ENCODE assay signal across 10 cellular contexts in the genomic region with DNA sequence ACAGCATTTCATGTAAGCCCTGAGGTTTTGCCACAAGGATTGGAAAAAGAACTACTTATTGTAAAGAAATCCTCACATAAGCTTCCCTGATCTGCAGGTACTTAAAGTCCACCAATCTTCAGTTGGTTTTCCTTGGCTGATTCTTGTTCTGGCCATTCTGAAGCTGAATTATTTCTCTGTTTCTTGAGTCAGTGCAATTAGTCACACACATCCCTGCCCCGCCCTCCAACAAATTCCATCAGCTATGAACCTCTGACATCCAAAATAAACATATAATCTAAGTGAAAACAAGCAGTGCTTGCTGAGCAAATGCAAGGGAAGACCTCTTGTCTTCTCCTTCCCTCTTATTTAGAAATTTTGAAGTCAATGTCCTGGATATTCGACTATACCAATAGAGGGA. TPM values are rescaled to one million over a fixed set of nuclear protein-coding genes. Genes with fewer than 3 reads are reported as not detected.
DNase-seq lines count a peak whose midpoint lies in the region; ATAC-seq, FAIRE-seq and TF ChIP-seq lines count a peak whose summit lies in the region.
"Had no signal": no experiment of that assay in that cellular context is flagged by ENCODE, and none has a peak within 500 bp of the region (broad histone marks: within the 10 kb centered on the region; RNA-seq: fewer than 3 reads in every experiment).

No MANE protein-coding gene starts in this region.

- BruUV-seq in GM12878 (replicated peaks; lab: Mats Ljungman, UMichigan) = no TSS peak
- no TSS peak for BruUV-seq in HepG2 (replicated peaks; lab: Mats Ljungman, UMichigan)

- TF ChIP-seq EP300 in GM12878 (IDR thresholded peaks at IDR 0.05; ENCODE audit: borderline replicate concordance in 1 of 2, control insufficient read depth in 1 of 2, low read depth in 2 of 2, low read length in 2 of 2) = no peak
- TF ChIP-seq EP300 in HepG2 (IDR thresholded peaks at IDR 0.05; ENCODE audit: low read depth in 2 of 2, low read length in 2 of 2) = no peak
- TF ChIP-seq EP300 in HepG2 (CRISPR knock-in tag; IDR thresholded peaks at IDR 0.05; ENCODE audit: borderline replicate concordance) = no peak

- no peak for TF ChIP-seq POLR2A in GM12878 (IDR thresholded peaks at IDR 0.05; ENCODE audit: low read depth, low read length)
- TF ChIP-seq POLR2A in HepG2 (IDR thresholded peaks at IDR 0.05; ENCODE audit: insufficient read depth in 1 of 2, low read depth in 2 of 2, low read length in 2 of 2) = no peak; a peak in 1 of 4 replicates
- no peak for TF ChIP-seq POLR2A in GM12892 (IDR thresholded peaks at IDR 0.05; ENCODE audit: low read depth, low read length)

- H3K27ac ChIP-seq in GM12878 (ENCODE audit: control insufficient read depth, insufficient read depth) (no peak overlapping the region), HepG2 (ENCODE audit: extremely low read length, insufficient read depth, low read length) (no peak overlapping the region)
- H3K27ac ChIP-seq: ovary had no signal

- H4K20me1 ChIP-seq in GM12878 (ENCODE audit: control insufficient read depth, insufficient read depth) (no peaks in the 10 kb centered on the region), HepG2 (ENCODE audit: insufficient read depth, low read length) (no peaks in the 10 kb centered on the region)

- H3K4me2 ChIP-seq in GM12878 (ENCODE audit: control insufficient read depth, insufficient read depth) (no peak overlapping the region), HepG2 (ENCODE audit: low read depth, low read length) (no peak overlapping the region)

- H3K79me2 ChIP-seq in GM12878 (ENCODE audit: control insufficient read depth, insufficient read depth, low read length) (no peaks in the 10 kb centered on the region), HepG2 (ENCODE audit: insufficient read depth, low read length) (no peaks in the 10 kb centered on the region)

- TF ChIP-seq CTCF in GM12878 (IDR thresholded peaks at IDR 0.05 in 2 of 3, conservative IDR thresholded peaks at IDR 0.05 in 1 of 3; ENCODE audit: control insufficient read depth in 2 of 3, extremely low read depth in 1 of 3, insufficient read depth in 1 of 3, low read depth in 3 of 3, low read length in 3 of 3) (no peak), HepG2 (CRISPR knock-in tag; IDR thresholded peaks at IDR 0.05) (no peak)

- peaks cover 2 to 15% of the 10 kb centered on the region in 2 experiments; a peak in 3 of 4 replicates for H3K36me3 ChIP-seq in GM12878 (ENCODE audit: control insufficient read depth in 2 of 2, insufficient read depth in 2 of 2, low read length in 1 of 2)
- peaks cover 3 to 10% of the 10 kb centered on the region in 2 experiments; a peak in 4 of 5 replicates for H3K36me3 ChIP-seq in HepG2 (replicated peaks in 1 of 2; ENCODE audit: control insufficient read depth in 1 of 2, insufficient read depth in 2 of 2, low read length in 2 of 2)
- H3K36me3 ChIP-seq: ovary had no signal

- no peaks in the 10 kb centered on the region for H3K9me3 ChIP-seq in GM12878 (replicated peaks; ENCODE audit: control insufficient read depth, insufficient read depth, low read length)
- H3K9me3 ChIP-seq in HepG2 (ENCODE audit: low read length) = no peaks in the 10 kb centered on the region
- H3K9me3 ChIP-seq: ovary had no signal

- no peak overlapping the region for H2AFZ ChIP-seq in GM12878 (ENCODE audit: control insufficient read depth, low read depth, low read length)
- H2AFZ ChIP-seq in HepG2 (ENCODE audit: low read length) = no peak overlapping the region

- in situ Hi-C loops in Caki2 (cut with HindIII; ENCODE audit: low pct_unique_long_range_greater_than_20kb, low sequenced_read_pairs) = no loop called here
- in situ Hi-C loops in GM12878 (cut with MboI) = no loop called here
- in situ Hi-C loops in HepG2 (cut with HindIII; ENCODE audit: extremely low pct_ligation_motif_present, low pct_unique_long_range_greater_than_20kb) = no loop called here

- FAIRE-seq in GM12878 (lab: Jason Lieb, UNC) (no peak), HepG2 (lab: Jason Lieb, UNC) (no peak), GM12892 (lab: Jason Lieb, UNC) (no peak)

- RAD21 ChIA-PET in GM12878 (lab: Charles Lee; ENCODE audit: unreplicated experiment) = no interaction called here

- TF ChIP-seq RAD21 in GM12878 (IDR thresholded peaks at IDR 0.05; ENCODE audit: insufficient read depth, low read depth, low read length) (no peak), HepG2 (CRISPR knock-in tag; IDR thresholded peaks at IDR 0.05) (no peak)

- no peak overlapping the region for H3K4me3 ChIP-seq in GM12878
- H3K4me3 ChIP-seq in HepG2 (replicated peaks in 1 of 3; ENCODE audit: insufficient read depth in 1 of 3, low read depth in 2 of 3, low read length in 3 of 3) = no peak overlapping the region
- H3K4me3 ChIP-seq: ovary had no signal

- H3K4me1 ChIP-seq in GM12878 (ENCODE audit: control insufficient read depth, insufficient read depth, low read length) = peaks cover 8% of the 10 kb centered on the region; the same call in 1 of the 2 replicates
- H3K4me1 ChIP-seq in HepG2 (ENCODE audit: insufficient read depth, low read length) = no peaks in the 10 kb centered on the region

- H3K27me3 ChIP-seq in GM12878 (replicated peaks in 1 of 2; ENCODE audit: control insufficient read depth in 2 of 2, insufficient read depth in 2 of 2, low read length in 1 of 2) = no peaks in the 10 kb centered on the region
- H3K27me3 ChIP-seq in HepG2 (ENCODE audit: control insufficient read depth in 1 of 2, insufficient read depth in 2 of 2, low read length in 2 of 2) = no peaks in the 10 kb centered on the region; a peak in 2 of 5 replicates
- H3K27me3 ChIP-seq: ovary had no signal

- DNase-seq in Caki2 (ENCODE audit: low read depth) (peak; percentile 60), M059J (ENCODE audit: low read depth) (peak; percentile 75), GM12878 (ENCODE audit: low read depth, low spot score) (no peak), HepG2 (ENCODE audit: low spot score) (no peak), GM19238 (ENCODE audit: insufficient read length, low spot score) (no peak), GM12892 (ENCODE audit: insufficient read length) (no peak)
- DNase-seq in effector CD8-positive, alpha-beta T cell (lab: John Stamatoyannopoulos, UW) = no peak
- DNase-seq: NCI-H2029 treated with DMSO at 0.1 percent for 48 hours, ovary had no signal

- POLR2A ChIA-PET in GM12878 (lab: Charles Lee) = interaction anchor here (1.8 kb wide), 1 partner anchor 12 kb away, joined by 7 read pairs; the partner anchor contains the start of gene PRPF38B
- POLR2A ChIA-PET in HepG2 (lab: Yijun Ruan, JAX) = interaction anchor here (2.3 kb wide), 1 partner anchor 12 kb away, joined by 11 read pairs; the partner anchor contains the start of gene PRPF38B

- CTCF ChIA-PET in GM12878 (lab: Yijun Ruan, JAX) (interaction anchor here (1.1 to 3.5 kb wide), 2 partner anchors 9 to 12 kb away, joined by 3 to 11 read pairs; partner anchors contain the start of gene PRPF38B), HepG2 (lab: Yijun Ruan, JAX; ENCODE audit: low intra/inter-chr PET ratio, low total read pairs) (no interaction called here)

- H3K9ac ChIP-seq in GM12878 (ENCODE audit: control insufficient read depth, insufficient read depth, low read length) = no peak overlapping the region
- H3K9ac ChIP-seq in HepG2 (ENCODE audit: insufficient read depth, low read depth, low read length) = no peak overlapping the region

- SMC1A ChIA-PET in GM12878 (lab: Charles Lee; ENCODE audit: uncharacterized antibody, unreplicated experiment) = no interaction called here

- WGBS in GM12878 (ENCODE audit: insufficient coverage, insufficient replicate concordance, low lambda C conversion rate, missing lambda C conversion rate) = 72% methylated on average over 2 of the region's 2 CpGs
- WGBS in HepG2 (ENCODE audit: low lambda C conversion rate) = 62% methylated on average over 2 of the region's 2 CpGs

- ATAC-seq in GM12878 = no peak
- ATAC-seq in HepG2 = peak; percentile 8
- ATAC-seq in GM21619 (IDR thresholded peaks at IDR 0.05; ENCODE audit: unreplicated experiment) = no peak

- intact Hi-C loops in GM12878 (cut with micrococcal nuclease; ENCODE audit: unreplicated experiment) = no loop called here
- intact Hi-C loops in HepG2 (cut with micrococcal nuclease; ENCODE audit: unreplicated experiment) = no loop called here

RNA-seq across cellular contexts. Expression of gene FNDC7, which starts 8.2 kb away (rescaled TPM):
- total RNA-seq in Caki2 (2014; rRNA removed; shearing (Covaris generic); ENCODE audit: low replicate concordance) = not detected in 2 replicates
- not detected in 2 replicates for total RNA-seq in M059J (2014; rRNA removed; shearing (Covaris generic))
- total RNA-seq in GM12878 (2013; cell fraction: nucleolus; rRNA removed) = not detected in 2 replicates
- total RNA-seq in GM12878 (2014; rRNA removed) (not detected in 2 replicates), GM12878 (2014; rRNA removed; fragmentation: Illumina TruSeq; extraction: Trizol) (not detected in 2 replicates), GM12878 (2021) (not detected in 2 replicates), HepG2 (2016; rRNA removed; fragmentation: Illumina TruSeq; extraction: Trizol) (not detected in 2 replicates)
- polyA plus RNA-seq in GM12878 (2011; ENCODE audit: low read depth) = not detected
- polyA plus RNA-seq in GM12878 (2011; rRNA removed) (not detected in 2 replicates), GM12878 (2014; fragmentation: Illumina TruSeq; extraction: Trizol) (0.08 TPM in 1 of 2 replicates, not detected in the other), GM12878 (2014; fragmentation: Nextera tagmentation; extraction: Ambion mirVana) (not detected), GM12878 (2014; rRNA removed) (not detected in 2 replicates), GM12878 (2016; fragmentation: Nextera tagmentation; extraction: Ambion mirVana) (not detected), HepG2 (2011; rRNA removed) (0.03 TPM in 2 replicates)
- polyA plus RNA-seq in GM12878 (2011; cell fraction: cytosol; rRNA removed) = not detected in 2 replicates
- polyA plus RNA-seq in GM12878 (2011; cell fraction: nucleus; rRNA removed) = 0.07 and 0.16 TPM in 2 replicates
- polyA plus RNA-seq in GM12878 (2012) = not detected in 2 replicates
- polyA minus RNA-seq in GM12878 (2011; rRNA and poly(A)+ RNA removed) = not detected in 2 replicates
- polyA minus RNA-seq in GM12878 (2011; cell fraction: cytosol; rRNA and poly(A)+ RNA removed) = not detected in 2 replicates
- not detected in 2 replicates for polyA minus RNA-seq in GM12878 (2011; cell fraction: nucleus; rRNA and poly(A)+ RNA removed)
- 0.18 TPM in 1 of 2 replicates, not detected in the other for total RNA-seq in HepG2 (2016; cell fraction: cytosol; rRNA removed; fragmentation: Illumina TruSeq; extraction: Trizol; ENCODE audit: low read depth)
- not detected in 2 replicates for total RNA-seq in HepG2 (2016; cell fraction: insoluble cytoplasmic fraction; rRNA removed; fragmentation: Illumina TruSeq; extraction: Trizol)
- not detected in 2 replicates for total RNA-seq in HepG2 (2016; cell fraction: membrane; rRNA removed; fragmentation: Illumina TruSeq; extraction: Trizol)
- total RNA-seq in HepG2 (2016; cell fraction: nucleus; rRNA removed; fragmentation: Illumina TruSeq; extraction: Trizol) = not detected in 2 replicates
- polyA plus RNA-seq in HepG2 (2011; cell fraction: cytosol; rRNA removed) = not detected in 2 replicates
- polyA plus RNA-seq in HepG2 (2011; cell fraction: nucleus; rRNA removed) = 0.09 TPM in 1 of 2 replicates, not detected in the other
- not detected in 2 replicates for polyA plus RNA-seq in HepG2 (2012)
- polyA plus RNA-seq in HepG2 (2016; cell fraction: cytosol; fragmentation: Illumina TruSeq; extraction: Trizol; ENCODE audit: low read depth) = not detected in 2 replicates
- not detected in 2 replicates for polyA plus RNA-seq in HepG2 (2016; cell fraction: insoluble cytoplasmic fraction; fragmentation: Illumina TruSeq; extraction: Trizol; ENCODE audit: low read depth)
- polyA plus RNA-seq in HepG2 (2016; cell fraction: membrane; fragmentation: Illumina TruSeq; extraction: Trizol; ENCODE audit: low read depth) = not detected in 2 replicates
- polyA plus RNA-seq in HepG2 (2016; cell fraction: nucleus; fragmentation: Illumina TruSeq; extraction: Trizol; ENCODE audit: insufficient read depth, low read depth) = not detected in 2 replicates
- 2.9 TPM in 1 of 2 replicates, not detected in the other for polyA minus RNA-seq in HepG2 (2011; rRNA and poly(A)+ RNA removed; ENCODE audit: low replicate concordance)
- not detected in 2 replicates for polyA minus RNA-seq in HepG2 (2011; cell fraction: cytosol; rRNA and poly(A)+ RNA removed)
- polyA minus RNA-seq in HepG2 (2011; cell fraction: nucleus; rRNA and poly(A)+ RNA removed) = 0.12 TPM in 1 of 2 replicates, not detected in the other
- not detected for polyA plus RNA-seq in GM12892 (2012; ENCODE audit: missing spikeins)
- polyA plus RNA-seq: ovary had no signal

RNA-seq across cellular contexts. Expression of gene PRPF38B, which starts 12.4 kb away (rescaled TPM):
- 4.7 and 7.8 TPM in 2 replicates for total RNA-seq in Caki2 (2014; rRNA removed; shearing (Covaris generic); ENCODE audit: low replicate concordance)
- total RNA-seq in M059J (2014; rRNA removed; shearing (Covaris generic)) = 8.5 and 10.8 TPM in 2 replicates
- 114 and 117 TPM in 2 replicates for total RNA-seq in GM12878 (2013; cell fraction: nucleolus; rRNA removed)
- total RNA-seq in GM12878 (2014; rRNA removed) = 35.6 and 37.8 TPM in 2 replicates
- total RNA-seq in GM12878 (2014; rRNA removed; fragmentation: Illumina TruSeq; extraction: Trizol) = 47.5 and 49.2 TPM in 2 replicates
- total RNA-seq in GM12878 (2021) = 37.2 and 40.7 TPM in 2 replicates
- 19.0 TPM for polyA plus RNA-seq in GM12878 (2011; ENCODE audit: low read depth)
- polyA plus RNA-seq in GM12878 (2011; rRNA removed) = 72.1 and 107 TPM in 2 replicates
- 19.6 and 30.4 TPM in 2 replicates for polyA plus RNA-seq in GM12878 (2011; cell fraction: cytosol; rRNA removed)
- polyA plus RNA-seq in GM12878 (2011; cell fraction: nucleus; rRNA removed) = 77.6 and 96.4 TPM in 2 replicates
- 39.1 and 43.1 TPM in 2 replicates for polyA plus RNA-seq in GM12878 (2012)
- 79.2 and 107 TPM in 2 replicates for polyA plus RNA-seq in GM12878 (2014; fragmentation: Illumina TruSeq; extraction: Trizol)
- 10 to 100 TPM; 32.9 to 37.9 TPM for polyA plus RNA-seq in GM12878 (2014; fragmentation: Nextera tagmentation; extraction: Ambion mirVana)
- polyA plus RNA-seq in GM12878 (2014; rRNA removed) = 65.8 and 69.0 TPM in 2 replicates
- polyA plus RNA-seq in GM12878 (2016; fragmentation: Nextera tagmentation; extraction: Ambion mirVana) = 10 to 100 TPM; 48.1 to 53.8 TPM
- polyA minus RNA-seq in GM12878 (2011; rRNA and poly(A)+ RNA removed) = 33.1 and 36.8 TPM in 2 replicates
- 13.5 and 14.0 TPM in 2 replicates for polyA minus RNA-seq in GM12878 (2011; cell fraction: cytosol; rRNA and poly(A)+ RNA removed)
- 73.0 and 120 TPM in 2 replicates for polyA minus RNA-seq in GM12878 (2011; cell fraction: nucleus; rRNA and poly(A)+ RNA removed)
- total RNA-seq in HepG2 (2016; rRNA removed; fragmentation: Illumina TruSeq; extraction: Trizol) = 14.3 and 25.7 TPM in 2 replicates
- total RNA-seq in HepG2 (2016; cell fraction: cytosol; rRNA removed; fragmentation: Illumina TruSeq; extraction: Trizol; ENCODE audit: low read depth) = 5.1 and 6.2 TPM in 2 replicates
- 13.6 and 27.9 TPM in 2 replicates for total RNA-seq in HepG2 (2016; cell fraction: insoluble cytoplasmic fraction; rRNA removed; fragmentation: Illumina TruSeq; extraction: Trizol)
- 5.9 and 7.5 TPM in 2 replicates for total RNA-seq in HepG2 (2016; cell fraction: membrane; rRNA removed; fragmentation: Illumina TruSeq; extraction: Trizol)
- 56.6 and 59.5 TPM in 2 replicates for total RNA-seq in HepG2 (2016; cell fraction: nucleus; rRNA removed; fragmentation: Illumina TruSeq; extraction: Trizol)
- polyA plus RNA-seq in HepG2 (2011; rRNA removed) = 25.9 and 29.7 TPM in 2 replicates
- polyA plus RNA-seq in HepG2 (2011; cell fraction: cytosol; rRNA removed) = 7.7 and 8.6 TPM in 2 replicates
- polyA plus RNA-seq in HepG2 (2011; cell fraction: nucleus; rRNA removed) = 47.2 and 58.1 TPM in 2 replicates
- 26.1 and 32.8 TPM in 2 replicates for polyA plus RNA-seq in HepG2 (2012)
- 1.5 and 1.9 TPM in 2 replicates for polyA plus RNA-seq in HepG2 (2016; cell fraction: cytosol; fragmentation: Illumina TruSeq; extraction: Trizol; ENCODE audit: low read depth)
- polyA plus RNA-seq in HepG2 (2016; cell fraction: insoluble cytoplasmic fraction; fragmentation: Illumina TruSeq; extraction: Trizol; ENCODE audit: low read depth) = 25.6 and 25.9 TPM in 2 replicates
- polyA plus RNA-seq in HepG2 (2016; cell fraction: membrane; fragmentation: Illumina TruSeq; extraction: Trizol; ENCODE audit: low read depth) = 4.0 and 4.5 TPM in 2 replicates
- 122 and 128 TPM in 2 replicates for polyA plus RNA-seq in HepG2 (2016; cell fraction: nucleus; fragmentation: Illumina TruSeq; extraction: Trizol; ENCODE audit: insufficient read depth, low read depth)
- polyA minus RNA-seq in HepG2 (2011; rRNA and poly(A)+ RNA removed; ENCODE audit: low replicate concordance) = 24.7 and 36.9 TPM in 2 replicates
- polyA minus RNA-seq in HepG2 (2011; cell fraction: cytosol; rRNA and poly(A)+ RNA removed) = 6.1 and 8.7 TPM in 2 replicates
- 106 and 110 TPM in 2 replicates for polyA minus RNA-seq in HepG2 (2011; cell fraction: nucleus; rRNA and poly(A)+ RNA removed)
- polyA plus RNA-seq in GM12892 (2012; ENCODE audit: missing spikeins) = 35.4 TPM

RNA-seq across cellular contexts. Expression of gene STXBP3, which starts 42.0 kb away (rescaled TPM):
- 6.4 and 7.3 TPM in 2 replicates for total RNA-seq in Caki2 (2014; rRNA removed; shearing (Covaris generic); ENCODE audit: low replicate concordance)
- 55.4 and 57.3 TPM in 2 replicates for total RNA-seq in M059J (2014; rRNA removed; shearing (Covaris generic))
- total RNA-seq in GM12878 (2013; cell fraction: nucleolus; rRNA removed) = 103 and 142 TPM in 2 replicates
- 19.6 and 25.6 TPM in 2 replicates for total RNA-seq in GM12878 (2014; rRNA removed)
- total RNA-seq in GM12878 (2014; rRNA removed; fragmentation: Illumina TruSeq; extraction: Trizol) = 29.3 and 35.1 TPM in 2 replicates
- total RNA-seq in GM12878 (2021) = 20.3 and 26.6 TPM in 2 replicates
- polyA plus RNA-seq in GM12878 (2011; ENCODE audit: low read depth) = 6.8 TPM
- 28.8 and 49.6 TPM in 2 replicates for polyA plus RNA-seq in GM12878 (2011; rRNA removed)
- polyA plus RNA-seq in GM12878 (2011; cell fraction: cytosol; rRNA removed) = 6.2 and 6.7 TPM in 2 replicates
- 15.2 and 18.9 TPM in 2 replicates for polyA plus RNA-seq in GM12878 (2011; cell fraction: nucleus; rRNA removed)
- 14.6 and 16.6 TPM in 2 replicates for polyA plus RNA-seq in GM12878 (2012)
- 26.4 and 31.5 TPM in 2 replicates for polyA plus RNA-seq in GM12878 (2014; fragmentation: Illumina TruSeq; extraction: Trizol)
- polyA plus RNA-seq in GM12878 (2014; fragmentation: Nextera tagmentation; extraction: Ambion mirVana) = 10 to 100 TPM; 21.7 to 23.6 TPM
- 21.1 and 28.2 TPM in 2 replicates for polyA plus RNA-seq in GM12878 (2014; rRNA removed)
- 10 to 100 TPM; 31.7 to 33.2 TPM for polyA plus RNA-seq in GM12878 (2016; fragmentation: Nextera tagmentation; extraction: Ambion mirVana)
- polyA minus RNA-seq in GM12878 (2011; rRNA and poly(A)+ RNA removed) = 12.3 and 12.5 TPM in 2 replicates
- polyA minus RNA-seq in GM12878 (2011; cell fraction: cytosol; rRNA and poly(A)+ RNA removed) = 6.9 and 9.0 TPM in 2 replicates
- 13.3 and 29.6 TPM in 2 replicates for polyA minus RNA-seq in GM12878 (2011; cell fraction: nucleus; rRNA and poly(A)+ RNA removed)
- 20.8 and 31.6 TPM in 2 replicates for total RNA-seq in HepG2 (2016; rRNA removed; fragmentation: Illumina TruSeq; extraction: Trizol)
- total RNA-seq in HepG2 (2016; cell fraction: cytosol; rRNA removed; fragmentation: Illumina TruSeq; extraction: Trizol; ENCODE audit: low read depth) = 2.4 and 2.8 TPM in 2 replicates
- 24.7 and 30.2 TPM in 2 replicates for total RNA-seq in HepG2 (2016; cell fraction: insoluble cytoplasmic fraction; rRNA removed; fragmentation: Illumina TruSeq; extraction: Trizol)
- total RNA-seq in HepG2 (2016; cell fraction: membrane; rRNA removed; fragmentation: Illumina TruSeq; extraction: Trizol) = 4.7 and 7.3 TPM in 2 replicates
- 25.5 and 31.7 TPM in 2 replicates for total RNA-seq in HepG2 (2016; cell fraction: nucleus; rRNA removed; fragmentation: Illumina TruSeq; extraction: Trizol)
- polyA plus RNA-seq in HepG2 (2011; rRNA removed) = 11.2 and 13.0 TPM in 2 replicates
- polyA plus RNA-seq in HepG2 (2011; cell fraction: cytosol; rRNA removed) = 3.6 and 7.5 TPM in 2 replicates
- 5.4 and 9.0 TPM in 2 replicates for polyA plus RNA-seq in HepG2 (2011; cell fraction: nucleus; rRNA removed)
- 18.2 and 24.4 TPM in 2 replicates for polyA plus RNA-seq in HepG2 (2012)
- 0.51 and 0.74 TPM in 2 replicates for polyA plus RNA-seq in HepG2 (2016; cell fraction: cytosol; fragmentation: Illumina TruSeq; extraction: Trizol; ENCODE audit: low read depth)
- 26.4 and 31.6 TPM in 2 replicates for polyA plus RNA-seq in HepG2 (2016; cell fraction: insoluble cytoplasmic fraction; fragmentation: Illumina TruSeq; extraction: Trizol; ENCODE audit: low read depth)
- polyA plus RNA-seq in HepG2 (2016; cell fraction: membrane; fragmentation: Illumina TruSeq; extraction: Trizol; ENCODE audit: low read depth) = 1.9 and 2.1 TPM in 2 replicates
- polyA plus RNA-seq in HepG2 (2016; cell fraction: nucleus; fragmentation: Illumina TruSeq; extraction: Trizol; ENCODE audit: insufficient read depth, low read depth) = 30.6 and 30.8 TPM in 2 replicates
- polyA minus RNA-seq in HepG2 (2011; rRNA and poly(A)+ RNA removed; ENCODE audit: low replicate concordance) = 4.5 and 11.2 TPM in 2 replicates
- 10.1 and 13.0 TPM in 2 replicates for polyA minus RNA-seq in HepG2 (2011; cell fraction: cytosol; rRNA and poly(A)+ RNA removed)
- polyA minus RNA-seq in HepG2 (2011; cell fraction: nucleus; rRNA and poly(A)+ RNA removed) = 53.0 and 78.4 TPM in 2 replicates
- polyA plus RNA-seq in GM12892 (2012; ENCODE audit: missing spikeins) = 30.0 TPM

RNA-seq across cellular contexts. Expression of gene HENMT1, which starts 43.6 kb away (rescaled TPM):
- total RNA-seq in Caki2 (2014; rRNA removed; shearing (Covaris generic); ENCODE audit: low replicate concordance) = 0.17 TPM in 1 of 2 replicates, not detected in the other
- total RNA-seq in M059J (2014; rRNA removed; shearing (Covaris generic)) = not detected in 2 replicates
- total RNA-seq in GM12878 (2013; cell fraction: nucleolus; rRNA removed) = 1.9 and 4.2 TPM in 2 replicates
- total RNA-seq in GM12878 (2014; rRNA removed) = 8.1 and 9.0 TPM in 2 replicates
- total RNA-seq in GM12878 (2014; rRNA removed; fragmentation: Illumina TruSeq; extraction: Trizol) = 10.1 and 10.5 TPM in 2 replicates
- total RNA-seq in GM12878 (2021) = 6.0 and 8.3 TPM in 2 replicates
- polyA plus RNA-seq in GM12878 (2011; ENCODE audit: low read depth) = 2.5 TPM
- polyA plus RNA-seq in GM12878 (2011; rRNA removed) = 4.4 and 7.3 TPM in 2 replicates
- polyA plus RNA-seq in GM12878 (2011; cell fraction: cytosol; rRNA removed) = 2.0 and 2.5 TPM in 2 replicates
- 1.4 and 1.9 TPM in 2 replicates for polyA plus RNA-seq in GM12878 (2011; cell fraction: nucleus; rRNA removed)
- polyA plus RNA-seq in GM12878 (2012) = 2.8 and 3.4 TPM in 2 replicates
- 10.7 and 13.6 TPM in 2 replicates for polyA plus RNA-seq in GM12878 (2014; fragmentation: Illumina TruSeq; extraction: Trizol)
- 10 to 100 TPM; 13.6 to 15.2 TPM for polyA plus RNA-seq in GM12878 (2014; fragmentation: Nextera tagmentation; extraction: Ambion mirVana)
- polyA plus RNA-seq in GM12878 (2014; rRNA removed) = 7.1 and 8.7 TPM in 2 replicates
- 10 to 100 TPM; 13.0 to 15.6 TPM for polyA plus RNA-seq in GM12878 (2016; fragmentation: Nextera tagmentation; extraction: Ambion mirVana)
- polyA minus RNA-seq in GM12878 (2011; rRNA and poly(A)+ RNA removed) = 0.98 and 1.8 TPM in 2 replicates
- polyA minus RNA-seq in GM12878 (2011; cell fraction: cytosol; rRNA and poly(A)+ RNA removed) = 0.67 and 0.94 TPM in 2 replicates
- polyA minus RNA-seq in GM12878 (2011; cell fraction: nucleus; rRNA and poly(A)+ RNA removed) = 0.12 and 0.38 TPM in 2 replicates
- not detected in 2 replicates for total RNA-seq in HepG2 (2016; rRNA removed; fragmentation: Illumina TruSeq; extraction: Trizol)
- not detected in 2 replicates for total RNA-seq in HepG2 (2016; cell fraction: cytosol; rRNA removed; fragmentation: Illumina TruSeq; extraction: Trizol; ENCODE audit: low read depth)
- total RNA-seq in HepG2 (2016; cell fraction: insoluble cytoplasmic fraction; rRNA removed; fragmentation: Illumina TruSeq; extraction: Trizol) = not detected in 2 replicates
- total RNA-seq in HepG2 (2016; cell fraction: membrane; rRNA removed; fragmentation: Illumina TruSeq; extraction: Trizol) = not detected in 2 replicates
- total RNA-seq in HepG2 (2016; cell fraction: nucleus; rRNA removed; fragmentation: Illumina TruSeq; extraction: Trizol) = not detected in 2 replicates
- polyA plus RNA-seq in HepG2 (2011; rRNA removed) = not detected in 2 replicates
- not detected in 2 replicates for polyA plus RNA-seq in HepG2 (2011; cell fraction: cytosol; rRNA removed)
- not detected in 2 replicates for polyA plus RNA-seq in HepG2 (2011; cell fraction: nucleus; rRNA removed)
- not detected in 2 replicates for polyA plus RNA-seq in HepG2 (2012)
- polyA plus RNA-seq in HepG2 (2016; cell fraction: cytosol; fragmentation: Illumina TruSeq; extraction: Trizol; ENCODE audit: low read depth) = not detected in 2 replicates
- not detected in 2 replicates for polyA plus RNA-seq in HepG2 (2016; cell fraction: insoluble cytoplasmic fraction; fragmentation: Illumina TruSeq; extraction: Trizol; ENCODE audit: low read depth)
- not detected in 2 replicates for polyA plus RNA-seq in HepG2 (2016; cell fraction: membrane; fragmentation: Illumina TruSeq; extraction: Trizol; ENCODE audit: low read depth)
- not detected in 2 replicates for polyA plus RNA-seq in HepG2 (2016; cell fraction: nucleus; fragmentation: Illumina TruSeq; extraction: Trizol; ENCODE audit: insufficient read depth, low read depth)
- 13.3 TPM in 1 of 2 replicates, not detected in the other for polyA minus RNA-seq in HepG2 (2011; rRNA and poly(A)+ RNA removed; ENCODE audit: low replicate concordance)
- not detected in 2 replicates for polyA minus RNA-seq in HepG2 (2011; cell fraction: cytosol; rRNA and poly(A)+ RNA removed)
- polyA minus RNA-seq in HepG2 (2011; cell fraction: nucleus; rRNA and poly(A)+ RNA removed) = not detected in 2 replicates
- polyA plus RNA-seq in GM12892 (2012; ENCODE audit: missing spikeins) = 3.9 TPM

Comparison
In these comparisons a context has a peak if more than half of its experiments do, and no peak if none do; other contexts are left out.
1. DNase-seq: peak in Caki2 (single experiment) and M059J (single experiment); none in GM12878 (single experiment), HepG2 (single experiment), GM19238 (single experiment), GM12892 (single experiment) and effector CD8-positive, alpha-beta T cell (single experiment).